Comparison of ENCODE assay signal across 1 cellular context in the genomic region with DNA sequence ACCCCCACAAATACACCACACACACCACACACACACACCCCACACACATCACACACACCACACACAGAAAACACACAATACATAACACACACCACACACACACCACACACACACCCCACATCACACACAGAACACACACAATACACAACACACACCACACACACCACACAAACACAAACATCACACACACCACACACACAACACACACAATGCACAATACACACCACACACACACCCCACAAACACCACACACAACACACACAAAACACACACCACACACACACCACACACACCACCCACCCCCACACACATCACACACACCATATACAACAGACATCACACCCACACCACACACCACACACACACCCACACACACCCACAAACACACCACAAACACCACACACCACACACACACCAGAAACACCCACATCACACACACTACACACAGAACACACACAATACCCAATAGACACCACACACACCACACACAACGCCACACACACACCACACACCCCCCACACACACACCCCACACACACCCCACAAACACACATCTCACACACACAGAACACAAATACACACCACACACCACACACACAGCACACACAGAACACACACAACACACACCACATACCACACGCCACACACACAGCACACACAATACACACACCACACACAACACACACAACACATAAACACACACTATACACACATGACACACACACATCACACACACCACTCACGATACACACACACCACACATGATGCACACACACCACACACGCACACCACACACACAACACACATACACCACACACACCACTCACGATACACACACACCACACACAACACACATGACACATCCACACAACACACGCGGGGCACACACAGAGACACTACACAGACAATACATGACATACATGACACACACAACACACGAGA.
TF ChIP-seq lines count a peak whose summit lies in the region.

No MANE protein-coding gene starts in this region.

TF ChIP-seq in HEK293, 187 proteins besides CTCF, POLR2A, EP300 and RAD21 (continued from another document and continues in another):
- TF ChIP-seq, protein P1, sequence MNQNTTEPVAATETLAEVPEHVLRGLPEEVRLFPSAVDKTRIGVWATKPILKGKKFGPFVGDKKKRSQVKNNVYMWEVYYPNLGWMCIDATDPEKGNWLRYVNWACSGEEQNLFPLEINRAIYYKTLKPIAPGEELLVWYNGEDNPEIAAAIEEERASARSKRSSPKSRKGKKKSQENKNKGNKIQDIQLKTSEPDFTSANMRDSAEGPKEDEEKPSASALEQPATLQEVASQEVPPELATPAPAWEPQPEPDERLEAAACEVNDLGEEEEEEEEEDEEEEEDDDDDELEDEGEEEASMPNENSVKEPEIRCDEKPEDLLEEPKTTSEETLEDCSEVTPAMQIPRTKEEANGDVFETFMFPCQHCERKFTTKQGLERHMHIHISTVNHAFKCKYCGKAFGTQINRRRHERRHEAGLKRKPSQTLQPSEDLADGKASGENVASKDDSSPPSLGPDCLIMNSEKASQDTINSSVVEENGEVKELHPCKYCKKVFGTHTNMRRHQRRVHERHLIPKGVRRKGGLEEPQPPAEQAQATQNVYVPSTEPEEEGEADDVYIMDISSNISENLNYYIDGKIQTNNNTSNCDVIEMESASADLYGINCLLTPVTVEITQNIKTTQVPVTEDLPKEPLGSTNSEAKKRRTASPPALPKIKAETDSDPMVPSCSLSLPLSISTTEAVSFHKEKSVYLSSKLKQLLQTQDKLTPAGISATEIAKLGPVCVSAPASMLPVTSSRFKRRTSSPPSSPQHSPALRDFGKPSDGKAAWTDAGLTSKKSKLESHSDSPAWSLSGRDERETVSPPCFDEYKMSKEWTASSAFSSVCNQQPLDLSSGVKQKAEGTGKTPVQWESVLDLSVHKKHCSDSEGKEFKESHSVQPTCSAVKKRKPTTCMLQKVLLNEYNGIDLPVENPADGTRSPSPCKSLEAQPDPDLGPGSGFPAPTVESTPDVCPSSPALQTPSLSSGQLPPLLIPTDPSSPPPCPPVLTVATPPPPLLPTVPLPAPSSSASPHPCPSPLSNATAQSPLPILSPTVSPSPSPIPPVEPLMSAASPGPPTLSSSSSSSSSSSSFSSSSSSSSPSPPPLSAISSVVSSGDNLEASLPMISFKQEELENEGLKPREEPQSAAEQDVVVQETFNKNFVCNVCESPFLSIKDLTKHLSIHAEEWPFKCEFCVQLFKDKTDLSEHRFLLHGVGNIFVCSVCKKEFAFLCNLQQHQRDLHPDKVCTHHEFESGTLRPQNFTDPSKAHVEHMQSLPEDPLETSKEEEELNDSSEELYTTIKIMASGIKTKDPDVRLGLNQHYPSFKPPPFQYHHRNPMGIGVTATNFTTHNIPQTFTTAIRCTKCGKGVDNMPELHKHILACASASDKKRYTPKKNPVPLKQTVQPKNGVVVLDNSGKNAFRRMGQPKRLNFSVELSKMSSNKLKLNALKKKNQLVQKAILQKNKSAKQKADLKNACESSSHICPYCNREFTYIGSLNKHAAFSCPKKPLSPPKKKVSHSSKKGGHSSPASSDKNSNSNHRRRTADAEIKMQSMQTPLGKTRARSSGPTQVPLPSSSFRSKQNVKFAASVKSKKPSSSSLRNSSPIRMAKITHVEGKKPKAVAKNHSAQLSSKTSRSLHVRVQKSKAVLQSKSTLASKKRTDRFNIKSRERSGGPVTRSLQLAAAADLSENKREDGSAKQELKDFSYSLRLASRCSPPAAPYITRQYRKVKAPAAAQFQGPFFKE (tag by site-specific recombination; IDR thresholded peaks at IDR 0.05; ENCODE audit: borderline replicate concordance) = no peak
- TF ChIP-seq ZNF341 (tag by site-specific recombination; IDR thresholded peaks at IDR 0.05; ENCODE audit: low read depth) (no peak), ZSCAN16 (tag by site-specific recombination; IDR thresholded peaks at IDR 0.05) (no peak), ZNF202 (tag by site-specific recombination; IDR thresholded peaks at IDR 0.05; ENCODE audit: borderline replicate concordance) (no peak), ZNF76 (tag by site-specific recombination; IDR thresholded peaks at IDR 0.05; ENCODE audit: borderline replicate concordance, low read depth) (no peak; the same call in 1 of the 2 replicates), KLF9 (tag by site-specific recombination; IDR thresholded peaks at IDR 0.05; ENCODE audit: low read depth) (no peak), ZNF114 (tag by site-specific recombination; IDR thresholded peaks at IDR 0.05) (no peak), ZBTB8A (tag by site-specific recombination; IDR thresholded peaks at IDR 0.05) (no peak), ZNF23 (tag by site-specific recombination; IDR thresholded peaks at IDR 0.05; ENCODE audit: borderline replicate concordance) (no peak; the same call in 1 of the 2 replicates), ZFP3 (tag by site-specific recombination; IDR thresholded peaks at IDR 0.05; ENCODE audit: low read depth) (no peak), ZNF776 (tag by site-specific recombination; IDR thresholded peaks at IDR 0.05; ENCODE audit: borderline replicate concordance) (0 out of 2 replicates have a peak, but pooled peaks have one; percentile 70), ZNF792 (tag by site-specific recombination; IDR thresholded peaks at IDR 0.05) (no peak), ZNF223 (tag by site-specific recombination; IDR thresholded peaks at IDR 0.05) (no peak), ZNF670 (tag by site-specific recombination; IDR thresholded peaks at IDR 0.05; ENCODE audit: low read depth) (no peak), ZNF843 (tag by site-specific recombination; IDR thresholded peaks at IDR 0.05) (no peak), ZNF174 (tag by site-specific recombination; IDR thresholded peaks at IDR 0.05) (no peak), SP2 (tag by site-specific recombination; IDR thresholded peaks at IDR 0.05) (no peak), ZNF155 (tag by site-specific recombination; IDR thresholded peaks at IDR 0.05) (no peak), EGR2 (tag by site-specific recombination; IDR thresholded peaks at IDR 0.05; ENCODE audit: low read depth) (peak; percentile 87), GLI4 (tag by site-specific recombination; IDR thresholded peaks at IDR 0.05) (no peak), ZNF658 (tag by site-specific recombination; IDR thresholded peaks at IDR 0.05) (no peak), ZNF423 (tag by site-specific recombination; IDR thresholded peaks at IDR 0.05) (no peak), YY2 (tag by site-specific recombination; IDR thresholded peaks at IDR 0.05) (no peak), ZNF16 (tag by site-specific recombination; IDR thresholded peaks at IDR 0.05; ENCODE audit: low read depth) (no peak), ZNF768 (tag by site-specific recombination; IDR thresholded peaks at IDR 0.05) (no peak), ZNF830 (tag by site-specific recombination; IDR thresholded peaks at IDR 0.05; ENCODE audit: low read depth) (no peak), ZNF549 (tag by site-specific recombination; IDR thresholded peaks at IDR 0.05) (no peak), ZNF544 (tag by site-specific recombination; IDR thresholded peaks at IDR 0.05) (no peak; the same call in 1 of the 2 replicates), ZNF366 (tag by site-specific recombination; conservative IDR thresholded peaks at IDR 0.05) (no peak), KLF16 (tag by site-specific recombination; IDR thresholded peaks at IDR 0.05) (no peak), ZNF394 (tag by site-specific recombination; IDR thresholded peaks at IDR 0.05; ENCODE audit: borderline replicate concordance) (no peak), ZNF133 (tag by site-specific recombination; IDR thresholded peaks at IDR 0.05) (no peak), ZNF701 (tag by site-specific recombination; IDR thresholded peaks at IDR 0.05) (no peak), YY1 (tag by site-specific recombination; IDR thresholded peaks at IDR 0.05) (no peak), ZNF324 (tag by site-specific recombination; IDR thresholded peaks at IDR 0.05) (no peak), ZNF677 (tag by site-specific recombination; IDR thresholded peaks at IDR 0.05) (no peak), ZNF48 (tag by site-specific recombination; IDR thresholded peaks at IDR 0.05) (no peak), ZNF629 (tag by site-specific recombination; IDR thresholded peaks at IDR 0.05) (no peak), ZNF10 (tag by site-specific recombination; IDR thresholded peaks at IDR 0.05) (no peak), ZNF24 (tag by site-specific recombination; IDR thresholded peaks at IDR 0.05) (no peak), GLI2 (tag by site-specific recombination; IDR thresholded peaks at IDR 0.05; ENCODE audit: borderline replicate concordance, low read depth) (no peak), ZNF354C (tag by site-specific recombination; IDR thresholded peaks at IDR 0.05; ENCODE audit: borderline replicate concordance, low read depth) (no peak; the same call in 1 of the 2 replicates), MZF1 (tag by site-specific recombination; IDR thresholded peaks at IDR 0.05; ENCODE audit: borderline replicate concordance) (no peak)
- TF ChIP-seq, protein P2, sequence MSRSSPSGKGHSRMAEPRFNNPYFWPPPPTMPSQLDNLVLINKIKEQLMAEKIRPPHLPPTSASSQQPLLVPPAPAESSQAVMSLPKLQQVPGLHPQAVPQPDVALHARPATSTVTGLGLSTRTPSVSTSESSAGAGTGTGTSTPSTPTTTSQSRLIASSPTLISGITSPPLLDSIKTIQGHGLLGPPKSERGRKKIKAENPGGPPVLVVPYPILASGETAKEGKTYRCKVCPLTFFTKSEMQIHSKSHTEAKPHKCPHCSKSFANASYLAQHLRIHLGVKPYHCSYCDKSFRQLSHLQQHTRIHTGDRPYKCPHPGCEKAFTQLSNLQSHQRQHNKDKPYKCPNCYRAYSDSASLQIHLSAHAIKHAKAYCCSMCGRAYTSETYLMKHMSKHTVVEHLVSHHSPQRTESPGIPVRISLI (tag by site-specific recombination; IDR thresholded peaks at IDR 0.05) = no peak
- TF ChIP-seq, protein P3, sequence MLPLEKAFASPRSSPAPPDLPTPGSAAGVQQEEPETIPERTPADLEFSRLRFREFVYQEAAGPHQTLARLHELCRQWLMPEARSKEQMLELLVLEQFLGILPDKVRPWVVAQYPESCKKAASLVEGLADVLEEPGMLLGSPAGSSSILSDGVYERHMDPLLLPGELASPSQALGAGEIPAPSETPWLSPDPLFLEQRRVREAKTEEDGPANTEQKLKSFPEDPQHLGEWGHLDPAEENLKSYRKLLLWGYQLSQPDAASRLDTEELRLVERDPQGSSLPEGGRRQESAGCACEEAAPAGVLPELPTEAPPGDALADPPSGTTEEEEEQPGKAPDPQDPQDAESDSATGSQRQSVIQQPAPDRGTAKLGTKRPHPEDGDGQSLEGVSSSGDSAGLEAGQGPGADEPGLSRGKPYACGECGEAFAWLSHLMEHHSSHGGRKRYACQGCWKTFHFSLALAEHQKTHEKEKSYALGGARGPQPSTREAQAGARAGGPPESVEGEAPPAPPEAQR (tag by site-specific recombination; IDR thresholded peaks at IDR 0.05) = 0 out of 2 replicates have a peak, but pooled peaks have one; percentile 41
- TF ChIP-seq, protein P4, sequence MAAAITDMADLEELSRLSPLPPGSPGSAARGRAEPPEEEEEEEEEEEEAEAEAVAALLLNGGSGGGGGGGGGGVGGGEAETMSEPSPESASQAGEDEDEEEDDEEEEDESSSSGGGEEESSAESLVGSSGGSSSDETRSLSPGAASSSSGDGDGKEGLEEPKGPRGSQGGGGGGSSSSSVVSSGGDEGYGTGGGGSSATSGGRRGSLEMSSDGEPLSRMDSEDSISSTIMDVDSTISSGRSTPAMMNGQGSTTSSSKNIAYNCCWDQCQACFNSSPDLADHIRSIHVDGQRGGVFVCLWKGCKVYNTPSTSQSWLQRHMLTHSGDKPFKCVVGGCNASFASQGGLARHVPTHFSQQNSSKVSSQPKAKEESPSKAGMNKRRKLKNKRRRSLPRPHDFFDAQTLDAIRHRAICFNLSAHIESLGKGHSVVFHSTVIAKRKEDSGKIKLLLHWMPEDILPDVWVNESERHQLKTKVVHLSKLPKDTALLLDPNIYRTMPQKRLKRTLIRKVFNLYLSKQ (tag by site-specific recombination; IDR thresholded peaks at IDR 0.05; ENCODE audit: borderline replicate concordance) = 0 out of 2 replicates have a peak, but pooled peaks have one; percentile 50
- TF ChIP-seq, protein P5, sequence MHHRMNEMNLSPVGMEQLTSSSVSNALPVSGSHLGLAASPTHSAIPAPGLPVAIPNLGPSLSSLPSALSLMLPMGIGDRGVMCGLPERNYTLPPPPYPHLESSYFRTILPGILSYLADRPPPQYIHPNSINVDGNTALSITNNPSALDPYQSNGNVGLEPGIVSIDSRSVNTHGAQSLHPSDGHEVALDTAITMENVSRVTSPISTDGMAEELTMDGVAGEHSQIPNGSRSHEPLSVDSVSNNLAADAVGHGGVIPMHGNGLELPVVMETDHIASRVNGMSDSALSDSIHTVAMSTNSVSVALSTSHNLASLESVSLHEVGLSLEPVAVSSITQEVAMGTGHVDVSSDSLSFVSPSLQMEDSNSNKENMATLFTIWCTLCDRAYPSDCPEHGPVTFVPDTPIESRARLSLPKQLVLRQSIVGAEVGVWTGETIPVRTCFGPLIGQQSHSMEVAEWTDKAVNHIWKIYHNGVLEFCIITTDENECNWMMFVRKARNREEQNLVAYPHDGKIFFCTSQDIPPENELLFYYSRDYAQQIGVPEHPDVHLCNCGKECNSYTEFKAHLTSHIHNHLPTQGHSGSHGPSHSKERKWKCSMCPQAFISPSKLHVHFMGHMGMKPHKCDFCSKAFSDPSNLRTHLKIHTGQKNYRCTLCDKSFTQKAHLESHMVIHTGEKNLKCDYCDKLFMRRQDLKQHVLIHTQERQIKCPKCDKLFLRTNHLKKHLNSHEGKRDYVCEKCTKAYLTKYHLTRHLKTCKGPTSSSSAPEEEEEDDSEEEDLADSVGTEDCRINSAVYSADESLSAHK (tag by site-specific recombination; IDR thresholded peaks at IDR 0.05) = no peak
- TF ChIP-seq, protein P6, sequence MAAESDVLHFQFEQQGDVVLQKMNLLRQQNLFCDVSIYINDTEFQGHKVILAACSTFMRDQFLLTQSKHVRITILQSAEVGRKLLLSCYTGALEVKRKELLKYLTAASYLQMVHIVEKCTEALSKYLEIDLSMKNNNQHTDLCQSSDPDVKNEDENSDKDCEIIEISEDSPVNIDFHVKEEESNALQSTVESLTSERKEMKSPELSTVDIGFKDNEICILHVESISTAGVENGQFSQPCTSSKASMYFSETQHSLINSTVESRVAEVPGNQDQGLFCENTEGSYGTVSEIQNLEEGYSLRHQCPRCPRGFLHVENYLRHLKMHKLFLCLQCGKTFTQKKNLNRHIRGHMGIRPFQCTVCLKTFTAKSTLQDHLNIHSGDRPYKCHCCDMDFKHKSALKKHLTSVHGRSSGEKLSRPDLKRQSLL (tag by site-specific recombination; IDR thresholded peaks at IDR 0.05) = no peak
- TF ChIP-seq, protein P7, sequence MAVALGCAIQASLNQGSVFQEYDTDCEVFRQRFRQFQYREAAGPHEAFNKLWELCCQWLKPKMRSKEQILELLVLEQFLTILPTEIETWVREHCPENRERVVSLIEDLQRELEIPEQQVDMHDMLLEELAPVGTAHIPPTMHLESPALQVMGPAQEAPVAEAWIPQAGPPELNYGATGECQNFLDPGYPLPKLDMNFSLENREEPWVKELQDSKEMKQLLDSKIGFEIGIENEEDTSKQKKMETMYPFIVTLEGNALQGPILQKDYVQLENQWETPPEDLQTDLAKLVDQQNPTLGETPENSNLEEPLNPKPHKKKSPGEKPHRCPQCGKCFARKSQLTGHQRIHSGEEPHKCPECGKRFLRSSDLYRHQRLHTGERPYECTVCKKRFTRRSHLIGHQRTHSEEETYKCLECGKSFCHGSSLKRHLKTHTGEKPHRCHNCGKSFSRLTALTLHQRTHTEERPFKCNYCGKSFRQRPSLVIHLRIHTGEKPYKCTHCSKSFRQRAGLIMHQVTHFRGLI (tag by site-specific recombination; IDR thresholded peaks at IDR 0.05) = no peak
- TF ChIP-seq, protein P8, sequence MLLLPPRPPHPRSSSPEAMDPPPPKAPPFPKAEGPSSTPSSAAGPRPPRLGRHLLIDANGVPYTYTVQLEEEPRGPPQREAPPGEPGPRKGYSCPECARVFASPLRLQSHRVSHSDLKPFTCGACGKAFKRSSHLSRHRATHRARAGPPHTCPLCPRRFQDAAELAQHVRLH (tag by site-specific recombination; IDR thresholded peaks at IDR 0.05) = no peak
